In the genomic region with DNA sequence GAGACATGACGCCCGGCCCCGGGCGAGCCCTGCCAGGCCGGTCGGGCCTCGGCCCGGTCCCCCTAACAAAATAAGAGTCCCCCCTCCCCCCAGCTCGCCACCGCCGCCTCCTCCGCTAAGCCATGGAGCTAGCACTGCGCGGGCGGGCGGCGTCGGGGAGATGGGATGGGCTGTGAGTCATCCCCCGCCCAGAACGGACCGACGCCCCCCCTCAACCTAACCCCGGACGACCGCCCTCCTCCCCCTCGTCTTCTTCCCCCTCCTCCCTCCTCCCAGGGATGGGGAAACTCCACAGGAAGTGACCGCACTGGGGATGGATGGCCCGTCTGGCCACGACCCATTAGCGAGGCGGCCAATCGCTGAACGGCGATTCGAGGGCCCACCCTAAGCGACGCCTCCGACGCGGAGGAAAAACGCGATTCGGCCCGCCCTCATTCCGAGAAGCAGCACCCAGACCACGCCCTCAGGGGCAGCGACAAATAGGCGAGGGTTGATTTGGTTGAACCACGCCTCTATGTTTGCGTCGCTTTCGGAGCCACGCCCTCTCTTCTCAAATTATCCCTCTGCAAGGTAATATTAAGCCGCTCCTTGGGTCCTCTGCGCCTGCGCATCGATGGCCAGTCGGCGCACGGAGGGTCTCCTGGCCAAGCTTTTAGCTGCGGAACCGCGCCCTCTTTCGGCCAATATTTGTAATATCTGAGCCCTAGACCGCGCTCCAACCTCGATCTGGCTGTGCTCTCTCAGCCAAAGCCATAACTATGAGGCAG, we compare ENCODE assay signal across 8 cellular contexts. TPM values are rescaled to one million over a fixed set of nuclear protein-coding genes. Genes with fewer than 3 reads are reported as not detected.
DNase-seq lines count a peak whose midpoint lies in the region; ATAC-seq and TF ChIP-seq lines count a peak whose summit lies in the region.

A gene with protein sequence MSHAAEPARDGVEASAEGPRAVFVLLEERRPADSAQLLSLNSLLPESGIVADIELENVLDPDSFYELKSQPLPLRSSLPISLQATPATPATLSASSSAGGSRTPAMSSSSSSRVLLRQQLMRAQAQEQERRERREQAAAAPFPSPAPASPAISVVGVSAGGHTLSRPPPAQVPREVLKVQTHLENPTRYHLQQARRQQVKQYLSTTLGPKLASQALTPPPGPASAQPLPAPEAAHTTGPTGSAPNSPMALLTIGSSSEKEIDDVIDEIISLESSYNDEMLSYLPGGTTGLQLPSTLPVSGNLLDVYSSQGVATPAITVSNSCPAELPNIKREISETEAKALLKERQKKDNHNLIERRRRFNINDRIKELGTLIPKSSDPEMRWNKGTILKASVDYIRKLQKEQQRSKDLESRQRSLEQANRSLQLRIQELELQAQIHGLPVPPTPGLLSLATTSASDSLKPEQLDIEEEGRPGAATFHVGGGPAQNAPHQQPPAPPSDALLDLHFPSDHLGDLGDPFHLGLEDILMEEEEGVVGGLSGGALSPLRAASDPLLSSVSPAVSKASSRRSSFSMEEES (minus strand): TSS at position 138 of the 767 bp plus-strand sequence. CDS start 131 bp downstream, at position 7.

- DNase-seq in ACHN (peak; percentile 93), NCI-H2196 treated with DMSO at 0.1 percent for 48 hours (lab: John Stamatoyannopoulos, UW; ENCODE audit: unreplicated experiment) (peak; percentile 94), breast epithelium (ENCODE audit: low spot score in 2 of 2) (peak; percentile 96 to 99)

- H3K36me3 ChIP-seq in breast epithelium: no peaks in the 10 kb centered on the region
- peaks cover 7 to 11% (median 8%) of the 10 kb centered on the region in 3 donors for H3K36me3 ChIP-seq in skeletal muscle tissue (ENCODE audit: control insufficient read depth in 3 of 3, insufficient read depth in 3 of 3, low read length in 3 of 3)

- H3K4me3 ChIP-seq in breast epithelium (peak within 1 kb of the TSS; percentile 71 to 91 (median 79)), iPS-18c (ENCODE audit: insufficient read depth, low read depth, low read length) (peak within 1 kb of the TSS; percentile 72), skeletal muscle tissue (ENCODE audit: low read length in 3 of 3) (peak within 1 kb of the TSS; percentile 73 to 83 (median 76))

- ATAC-seq in GM18870 (IDR thresholded peaks at IDR 0.05; ENCODE audit: unreplicated experiment) (peak; percentile 94), HG03139 (IDR thresholded peaks at IDR 0.05; ENCODE audit: unreplicated experiment) (peak; percentile 87)

- H3K4me1 ChIP-seq in breast epithelium: peaks cover 0 to 5% of the 10 kb centered on the region in 2 donors
- H3K4me1 ChIP-seq in skeletal muscle tissue (ENCODE audit: control insufficient read depth in 3 of 3, insufficient read depth in 3 of 3, low read length in 3 of 3): peaks cover 18 to 29% (median 21%) of the 10 kb centered on the region in 3 donors

- intact Hi-C loops in breast epithelium (cut with DNase I; ENCODE audit: low total_unique reads): no loop called here

- H3K9ac ChIP-seq in skeletal muscle tissue (ENCODE audit: low read depth in 1 of 3, low read length in 3 of 3): peak within 1 kb of the TSS; percentile 75 to 87 (median 85)

- TF ChIP-seq CTCF in VCaP (conservative IDR thresholded peaks at IDR 0.05) (peak; percentile 69), breast epithelium (IDR thresholded peaks at IDR 0.05) (peak in 2 of 3 donors; percentile 45 to 53)

- no peaks in the 10 kb centered on the region for H3K27me3 ChIP-seq in breast epithelium
- H3K27me3 ChIP-seq in skeletal muscle tissue (ENCODE audit: control insufficient read depth in 3 of 3, insufficient read depth in 3 of 3, low read length in 3 of 3): no peaks in the 10 kb centered on the region

- TF ChIP-seq POLR2A in breast epithelium (IDR thresholded peaks at IDR 0.05): peak; percentile 49

- H3K9me3 ChIP-seq in breast epithelium (peaks cover 0 to 4% of the 10 kb centered on the region in 2 donors), iPS-18c (ENCODE audit: control insufficient read depth, insufficient read depth, low read length) (peaks cover 3% of the 10 kb centered on the region), skeletal muscle tissue (ENCODE audit: control insufficient read depth in 3 of 3, low read length in 3 of 3) (no peaks in the 10 kb centered on the region)

- in situ Hi-C loops in ACHN (cut with HindIII; ENCODE audit: low pct_ligation_motif_present, low pct_unique_long_range_greater_than_20kb, low sequenced_read_pairs): no loop called here

- H3K27ac ChIP-seq in VCaP (peak within 1 kb of the TSS; percentile 61; the same call in 1 of the 2 replicates), breast epithelium (peak within 1 kb of the TSS; percentile 98 to 100), skeletal muscle tissue (ENCODE audit: low read depth, low read length) (peak within 1 kb of the TSS; percentile 98)

RNA-seq across cellular contexts. Expression of the gene that starts here (rescaled TPM):
- 10 to 100 TPM; 44.1 to 93.3 (median 52.1) TPM for total RNA-seq in breast epithelium
- total RNA-seq in skeletal muscle tissue: 8.4 TPM

Comparison
In these comparisons a context has a peak if more than half of its experiments do, and no peak if none do; other contexts are left out.
1. Peak in every context shown above with its lines: DNase-seq, ATAC-seq, H3K4me3 ChIP-seq and H3K27ac ChIP-seq.